Comparison of ENCODE assay signal across 15 cellular contexts in the genomic region with DNA sequence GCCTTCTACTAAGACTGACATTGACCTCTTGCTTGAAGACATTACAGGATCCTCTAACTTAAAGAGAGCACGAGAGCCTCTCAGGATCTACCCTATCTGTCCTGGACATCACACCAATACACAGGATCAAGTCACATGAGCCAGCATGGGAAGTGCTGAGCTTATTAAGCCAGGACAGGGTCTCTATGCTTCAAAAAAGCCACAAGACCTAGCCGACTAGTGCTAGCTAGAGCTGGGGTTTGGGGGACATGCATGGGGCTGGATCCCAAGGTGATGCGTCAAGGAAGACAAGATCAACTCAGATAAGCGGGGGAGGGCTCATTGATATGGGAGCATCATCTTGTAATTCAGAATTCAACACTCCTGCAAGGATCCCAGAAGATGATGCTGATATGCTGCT.
"Had no signal": no experiment of that assay in that cellular context is flagged by ENCODE, and none has a peak within 500 bp of the region (broad histone marks: within the 10 kb centered on the region; RNA-seq: fewer than 3 reads in every experiment).

No MANE protein-coding gene starts in this region.

- H3K4me3 Mint-ChIP-seq: activated naive CD4-positive, alpha-beta T cell treated with anti-CD3 and anti-CD28 coated beads, Interleukin-2, amount 50 U/mL, for 24 hours; WTC11 had no signal

- ATAC-seq: esophagus mucosa, left ventricle myocardium superior, right cardiac atrium, WTC11 had no signal

- H3K27me3 Mint-ChIP-seq: activated naive CD4-positive, alpha-beta T cell treated with anti-CD3 and anti-CD28 coated beads, Interleukin-2, amount 50 U/mL, for 24 hours; stimulated activated naive CD8-positive, alpha-beta T cell treated with anti-CD3 and anti-CD28 coated beads, Interleukin-15, amount 100 ng/mL, for 72 hours had no signal

- H3K36me3 ChIP-seq: tibial artery had no signal

- H3K27ac Mint-ChIP-seq: stimulated activated naive CD8-positive, alpha-beta T cell treated with anti-CD3 and anti-CD28 coated beads, Interleukin-15, amount 100 ng/mL, for 72 hours; WTC11 had no signal

- H3K36me3 Mint-ChIP-seq: WTC11 had no signal

- H3K9me3 ChIP-seq: tibial artery had no signal

- H3K4me1 Mint-ChIP-seq: WTC11 had no signal

- H3K4me3 ChIP-seq: tibial artery had no signal

- DNase-seq: central memory CD4-positive, alpha-beta T cell; effector memory CD4-positive, alpha-beta T cell; head of caudate nucleus; hypothalamus; left ventricle myocardium superior; nucleus accumbens; right cardiac atrium; SHP77; SW 1271; T1000; tibial artery had no signal

- H3K27me3 ChIP-seq: tibial artery had no signal
